3 cellular contexts compared by ENCODE assay signal in genomic region chr1:107992341-107992740, GRCh38.
A peak's percentile ranks its signal among the peaks of the same experiment; 100 is the strongest.
TF ChIP-seq lines count a peak whose summit lies in the region.

No MANE protein-coding gene starts in this region.

TF ChIP-seq in liver, 16 proteins besides CTCF, POLR2A, EP300 and RAD21 (continued from another document):
- peak; percentile 31 for TF ChIP-seq REST (IDR thresholded peaks at IDR 0.05)

TF ChIP-seq in HepG2, 621 proteins besides CTCF, POLR2A, EP300 and RAD21 (continued from another document):
- TF ChIP-seq ZIK1 (CRISPR knock-in tag; IDR thresholded peaks at IDR 0.05; ENCODE audit: borderline replicate concordance, low read depth) (no peak), EHMT2 (IDR thresholded peaks at IDR 0.05; ENCODE audit: borderline replicate concordance, low read depth, low read length) (no peak), CHD4 (IDR thresholded peaks at IDR 0.05; ENCODE audit: borderline replicate concordance, low read length) (no peak)

TF ChIP-seq in Ishikawa, 13 proteins besides CTCF, POLR2A, EP300 and RAD21:
- peak; percentile 76 for TF ChIP-seq REST (IDR thresholded peaks at IDR 0.05; ENCODE audit: low read depth)
- no peak for TF ChIP-seq TCF12 (IDR thresholded peaks at IDR 0.05; ENCODE audit: low read depth)
